In genomic region chr16:12398736-12399047, GRCh38 we compare ENCODE assay signal across 20 cellular contexts.
"Had no signal": no experiment of that assay in that cellular context is flagged by ENCODE, and none has a peak within 500 bp of the region (broad histone marks: within the 10 kb centered on the region; RNA-seq: fewer than 3 reads in every experiment).

No MANE protein-coding gene starts in this region.

- H3K4me1 ChIP-seq: colonic mucosa, esophagus muscularis mucosa, foreskin keratinocyte, gastroesophageal sphincter, heart right ventricle, left lung, lower lobe of right lung had no signal

- H3K36me3 ChIP-seq: colonic mucosa had no signal

- H3K9me3 ChIP-seq: colonic mucosa, esophagus muscularis mucosa, gastroesophageal sphincter, heart right ventricle, left lung, lower lobe of right lung, mucosa of descending colon had no signal

- FAIRE-seq: endothelial cell of umbilical vein, frontal cortex, islet of Langerhans, keratinocyte had no signal

- H3K27me3 ChIP-seq: colonic mucosa, dorsolateral prefrontal cortex, esophagus muscularis mucosa, foreskin keratinocyte, gastroesophageal sphincter, heart right ventricle, left lung had no signal

- DNase-seq: colonic mucosa; dermis blood vessel endothelial cell; dorsolateral prefrontal cortex; effector CD4-positive, alpha-beta T cell; effector memory CD4-positive, alpha-beta T cell; foreskin keratinocyte; heart right ventricle; hippocampal formation; left cardiac atrium; left lung; lower lobe of right lung; mesenchymal stem cell; mucosa of descending colon; naive B cell had no signal

- H3K27ac ChIP-seq: colonic mucosa, esophagus muscularis mucosa, foreskin keratinocyte, gastroesophageal sphincter, heart right ventricle, left lung, lower lobe of right lung had no signal

- ATAC-seq: foreskin keratinocyte, gastroesophageal sphincter, left lung, lower lobe of right lung, mucosa of descending colon had no signal

- H3K4me3 ChIP-seq: colonic mucosa, dorsolateral prefrontal cortex, esophagus muscularis mucosa, gastroesophageal sphincter, heart right ventricle, left lung, lower lobe of right lung, mucosa of descending colon had no signal
